2 cellular contexts compared by ENCODE assay signal in genomic region chr9:136773386-136774044, GRCh38.
TF ChIP-seq lines count a peak whose summit lies in the region.

No MANE protein-coding gene starts in this region.

TF ChIP-seq in IMR-90, 13 proteins besides CTCF, POLR2A, EP300 and RAD21:
- TF ChIP-seq USF2 (IDR thresholded peaks at IDR 0.05; ENCODE audit: low read depth, low read length) (peak; percentile 90), RCOR1 (IDR thresholded peaks at IDR 0.05; ENCODE audit: insufficient replicate concordance, low read length) (no peak)

TF ChIP-seq in WTC11, 78 proteins besides CTCF, POLR2A, EP300 and RAD21:
- TF ChIP-seq, protein P1, sequence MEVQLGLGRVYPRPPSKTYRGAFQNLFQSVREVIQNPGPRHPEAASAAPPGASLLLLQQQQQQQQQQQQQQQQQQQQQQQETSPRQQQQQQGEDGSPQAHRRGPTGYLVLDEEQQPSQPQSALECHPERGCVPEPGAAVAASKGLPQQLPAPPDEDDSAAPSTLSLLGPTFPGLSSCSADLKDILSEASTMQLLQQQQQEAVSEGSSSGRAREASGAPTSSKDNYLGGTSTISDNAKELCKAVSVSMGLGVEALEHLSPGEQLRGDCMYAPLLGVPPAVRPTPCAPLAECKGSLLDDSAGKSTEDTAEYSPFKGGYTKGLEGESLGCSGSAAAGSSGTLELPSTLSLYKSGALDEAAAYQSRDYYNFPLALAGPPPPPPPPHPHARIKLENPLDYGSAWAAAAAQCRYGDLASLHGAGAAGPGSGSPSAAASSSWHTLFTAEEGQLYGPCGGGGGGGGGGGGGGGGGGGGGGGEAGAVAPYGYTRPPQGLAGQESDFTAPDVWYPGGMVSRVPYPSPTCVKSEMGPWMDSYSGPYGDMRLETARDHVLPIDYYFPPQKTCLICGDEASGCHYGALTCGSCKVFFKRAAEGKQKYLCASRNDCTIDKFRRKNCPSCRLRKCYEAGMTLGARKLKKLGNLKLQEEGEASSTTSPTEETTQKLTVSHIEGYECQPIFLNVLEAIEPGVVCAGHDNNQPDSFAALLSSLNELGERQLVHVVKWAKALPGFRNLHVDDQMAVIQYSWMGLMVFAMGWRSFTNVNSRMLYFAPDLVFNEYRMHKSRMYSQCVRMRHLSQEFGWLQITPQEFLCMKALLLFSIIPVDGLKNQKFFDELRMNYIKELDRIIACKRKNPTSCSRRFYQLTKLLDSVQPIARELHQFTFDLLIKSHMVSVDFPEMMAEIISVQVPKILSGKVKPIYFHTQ (CRISPR knock-in tag; IDR thresholded peaks at IDR 0.05) = no peak
- TF ChIP-seq, protein P2, sequence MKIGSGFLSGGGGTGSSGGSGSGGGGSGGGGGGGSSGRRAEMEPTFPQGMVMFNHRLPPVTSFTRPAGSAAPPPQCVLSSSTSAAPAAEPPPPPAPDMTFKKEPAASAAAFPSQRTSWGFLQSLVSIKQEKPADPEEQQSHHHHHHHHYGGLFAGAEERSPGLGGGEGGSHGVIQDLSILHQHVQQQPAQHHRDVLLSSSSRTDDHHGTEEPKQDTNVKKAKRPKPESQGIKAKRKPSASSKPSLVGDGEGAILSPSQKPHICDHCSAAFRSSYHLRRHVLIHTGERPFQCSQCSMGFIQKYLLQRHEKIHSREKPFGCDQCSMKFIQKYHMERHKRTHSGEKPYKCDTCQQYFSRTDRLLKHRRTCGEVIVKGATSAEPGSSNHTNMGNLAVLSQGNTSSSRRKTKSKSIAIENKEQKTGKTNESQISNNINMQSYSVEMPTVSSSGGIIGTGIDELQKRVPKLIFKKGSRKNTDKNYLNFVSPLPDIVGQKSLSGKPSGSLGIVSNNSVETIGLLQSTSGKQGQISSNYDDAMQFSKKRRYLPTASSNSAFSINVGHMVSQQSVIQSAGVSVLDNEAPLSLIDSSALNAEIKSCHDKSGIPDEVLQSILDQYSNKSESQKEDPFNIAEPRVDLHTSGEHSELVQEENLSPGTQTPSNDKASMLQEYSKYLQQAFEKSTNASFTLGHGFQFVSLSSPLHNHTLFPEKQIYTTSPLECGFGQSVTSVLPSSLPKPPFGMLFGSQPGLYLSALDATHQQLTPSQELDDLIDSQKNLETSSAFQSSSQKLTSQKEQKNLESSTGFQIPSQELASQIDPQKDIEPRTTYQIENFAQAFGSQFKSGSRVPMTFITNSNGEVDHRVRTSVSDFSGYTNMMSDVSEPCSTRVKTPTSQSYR (CRISPR knock-in tag; IDR thresholded peaks at IDR 0.05) = no peak
- TF ChIP-seq, protein P3, sequence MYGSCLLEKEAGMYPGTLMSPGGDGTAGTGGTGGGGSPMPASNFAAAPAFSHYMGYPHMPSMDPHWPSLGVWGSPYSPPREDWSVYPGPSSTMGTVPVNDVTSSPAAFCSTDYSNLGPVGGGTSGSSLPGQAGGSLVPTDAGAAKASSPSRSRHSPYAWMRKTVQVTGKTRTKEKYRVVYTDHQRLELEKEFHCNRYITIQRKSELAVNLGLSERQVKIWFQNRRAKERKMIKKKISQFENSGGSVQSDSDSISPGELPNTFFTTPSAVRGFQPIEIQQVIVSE (CRISPR knock-in tag; IDR thresholded peaks at IDR 0.05; ENCODE audit: borderline replicate concordance) = no peak
- TF ChIP-seq SP1 (CRISPR knock-in tag; conservative IDR thresholded peaks at IDR 0.05) = no peak
- TF ChIP-seq AFF4 (CRISPR knock-in tag; IDR thresholded peaks at IDR 0.05; ENCODE audit: borderline replicate concordance) = no peak
- TF ChIP-seq, protein P4, sequence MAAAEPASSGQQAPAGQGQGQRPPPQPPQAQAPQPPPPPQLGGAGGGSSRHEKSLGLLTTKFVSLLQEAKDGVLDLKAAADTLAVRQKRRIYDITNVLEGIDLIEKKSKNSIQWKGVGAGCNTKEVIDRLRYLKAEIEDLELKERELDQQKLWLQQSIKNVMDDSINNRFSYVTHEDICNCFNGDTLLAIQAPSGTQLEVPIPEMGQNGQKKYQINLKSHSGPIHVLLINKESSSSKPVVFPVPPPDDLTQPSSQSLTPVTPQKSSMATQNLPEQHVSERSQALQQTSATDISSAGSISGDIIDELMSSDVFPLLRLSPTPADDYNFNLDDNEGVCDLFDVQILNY (CRISPR knock-in tag; IDR thresholded peaks at IDR 0.05) = no peak
- TF ChIP-seq PRDM15 (CRISPR knock-in tag; IDR thresholded peaks at IDR 0.05) = no peak
- no peak for TF ChIP-seq JUN (CRISPR knock-in tag; IDR thresholded peaks at IDR 0.05)
- TF ChIP-seq ZNF396 (CRISPR knock-in tag; IDR thresholded peaks at IDR 0.05; ENCODE audit: borderline replicate concordance) = no peak
- no peak for TF ChIP-seq ZBTB21 (CRISPR knock-in tag; IDR thresholded peaks at IDR 0.05; ENCODE audit: borderline replicate concordance)
- no peak for TF ChIP-seq GTF2I (CRISPR knock-in tag; conservative IDR thresholded peaks at IDR 0.05)
- no peak for TF ChIP-seq KAT7 (CRISPR knock-in tag; IDR thresholded peaks at IDR 0.05; ENCODE audit: borderline replicate concordance)
- TF ChIP-seq, protein P5, sequence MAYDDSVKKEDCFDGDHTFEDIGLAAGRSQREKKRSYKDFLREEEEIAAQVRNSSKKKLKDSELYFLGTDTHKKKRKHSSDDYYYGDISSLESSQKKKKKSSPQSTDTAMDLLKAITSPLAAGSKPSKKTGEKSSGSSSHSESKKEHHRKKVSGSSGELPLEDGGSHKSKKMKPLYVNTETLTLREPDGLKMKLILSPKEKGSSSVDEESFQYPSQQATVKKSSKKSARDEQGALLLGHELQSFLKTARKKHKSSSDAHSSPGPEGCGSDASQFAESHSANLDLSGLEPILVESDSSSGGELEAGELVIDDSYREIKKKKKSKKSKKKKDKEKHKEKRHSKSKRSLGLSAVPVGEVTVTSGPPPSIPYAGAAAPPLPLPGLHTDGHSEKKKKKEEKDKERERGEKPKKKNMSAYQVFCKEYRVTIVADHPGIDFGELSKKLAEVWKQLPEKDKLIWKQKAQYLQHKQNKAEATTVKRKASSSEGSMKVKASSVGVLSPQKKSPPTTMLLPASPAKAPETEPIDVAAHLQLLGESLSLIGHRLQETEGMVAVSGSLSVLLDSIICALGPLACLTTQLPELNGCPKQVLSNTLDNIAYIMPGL (CRISPR knock-in tag; IDR thresholded peaks at IDR 0.05) = no peak
- no peak for TF ChIP-seq ZBTB43 (CRISPR knock-in tag; IDR thresholded peaks at IDR 0.05)
- no peak for TF ChIP-seq EMX1 (CRISPR knock-in tag; IDR thresholded peaks at IDR 0.05)
- peak; percentile 92 for TF ChIP-seq NFYB (CRISPR knock-in tag; conservative IDR thresholded peaks at IDR 0.05; ENCODE audit: low read depth)
- TF ChIP-seq, protein P6, sequence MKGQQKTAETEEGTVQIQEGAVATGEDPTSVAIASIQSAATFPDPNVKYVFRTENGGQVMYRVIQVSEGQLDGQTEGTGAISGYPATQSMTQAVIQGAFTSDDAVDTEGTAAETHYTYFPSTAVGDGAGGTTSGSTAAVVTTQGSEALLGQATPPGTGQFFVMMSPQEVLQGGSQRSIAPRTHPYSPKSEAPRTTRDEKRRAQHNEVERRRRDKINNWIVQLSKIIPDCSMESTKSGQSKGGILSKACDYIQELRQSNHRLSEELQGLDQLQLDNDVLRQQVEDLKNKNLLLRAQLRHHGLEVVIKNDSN (CRISPR knock-in tag; IDR thresholded peaks at IDR 0.05) = peak; percentile 98
- peak; percentile 98 for TF ChIP-seq USF2 (CRISPR knock-in tag; IDR thresholded peaks at IDR 0.05)
- no peak for TF ChIP-seq NR3C1 (CRISPR knock-in tag; conservative IDR thresholded peaks at IDR 0.05; ENCODE audit: low read depth)
- TF ChIP-seq OVOL2 (CRISPR knock-in tag; IDR thresholded peaks at IDR 0.05; ENCODE audit: borderline replicate concordance) = no peak
- no peak for TF ChIP-seq MYBL2 (CRISPR knock-in tag; IDR thresholded peaks at IDR 0.05)
